Comparison of ENCODE assay signal across 14 cellular contexts in genomic region chr7:36045830-36046341, GRCh38.
DNase-seq lines count a peak whose midpoint lies in the region; ATAC-seq and TF ChIP-seq lines count a peak whose summit lies in the region.
"Had no signal": no experiment of that assay in that cellular context is flagged by ENCODE, and none has a peak within 500 bp of the region (broad histone marks: within the 10 kb centered on the region; RNA-seq: fewer than 3 reads in every experiment).

No MANE protein-coding gene starts in this region.

- CTCF ChIA-PET in A673 (lab: Charles Lee): no interaction called here

- no peak overlapping the region for H3K4me3 ChIP-seq in left ventricle myocardium inferior
- no peak overlapping the region for H3K4me3 ChIP-seq in spleen
- no peak overlapping the region for H3K4me3 ChIP-seq in A673 (ENCODE audit: low read depth, low read length, poor library complexity, severe bottlenecking)
- H3K4me3 ChIP-seq in effector memory CD4-positive, alpha-beta T cell (ENCODE audit: insufficient read depth, low read depth, low read length, poor library complexity, severe bottlenecking): no peak overlapping the region
- H3K4me3 ChIP-seq: BLaER1 treated with 17β-estradiol and CSF1 and Interleukin-3, amounts not matched to agents 10 nM and 100 nM had no signal

- DNase-seq in NCI-H69 (lab: John Stamatoyannopoulos, UW) (peak; percentile 84), left ventricle myocardium inferior (no peak), spleen (no peak), A673 (ENCODE audit: low spot score) (no peak), hepatic stellate cell (ENCODE audit: low spot score) (no peak)
- DNase-seq in effector memory CD4-positive, alpha-beta T cell: no peak
- DNase-seq: activated CD8-positive, alpha-beta memory T cell treated with anti-CD3 and anti-CD28 coated beads for 24 hours; DND-41; NCI-H1092 treated with DMSO at 0.1 percent for 48 hours; posterior cingulate gyrus; stimulated activated CD8-positive, alpha-beta memory T cell treated with anti-CD3 and anti-CD28 coated beads, Interleukin-4, amount 100 ng/mL, for 48 hours had no signal

- WGBS in spleen, 5 donors: 70 to 86% (median 71%) methylated on average over 3 of the region's 3 CpGs

- H3K36me3 ChIP-seq in left ventricle myocardium inferior (no peaks in the 10 kb centered on the region), spleen (no peaks in the 10 kb centered on the region), A673 (ENCODE audit: insufficient read depth, low read length, poor library complexity, severe bottlenecking) (no peaks in the 10 kb centered on the region)
- H3K36me3 ChIP-seq in effector memory CD4-positive, alpha-beta T cell (ENCODE audit: control insufficient read depth, insufficient read depth, low read length): no peaks in the 10 kb centered on the region
- H3K36me3 ChIP-seq: BLaER1 treated with 17β-estradiol and CSF1 and Interleukin-3, amounts not matched to agents 10 nM and 100 nM had no signal

- H3K27me3 ChIP-seq in left ventricle myocardium inferior (ENCODE audit: low read depth) (no peaks in the 10 kb centered on the region), spleen (replicated peaks in 1 of 7) (no peaks in the 10 kb centered on the region), A673 (replicated peaks; ENCODE audit: insufficient read depth, low read depth, low read length, poor library complexity) (no peaks in the 10 kb centered on the region)
- no peaks in the 10 kb centered on the region for H3K27me3 ChIP-seq in effector memory CD4-positive, alpha-beta T cell (replicated peaks; ENCODE audit: control insufficient read depth, insufficient read depth, low read length, poor library complexity, severe bottlenecking)
- H3K27me3 ChIP-seq: BLaER1 treated with 17β-estradiol and CSF1 and Interleukin-3, amounts not matched to agents 10 nM and 100 nM had no signal

- TF ChIP-seq CTCF in left ventricle myocardium inferior (IDR thresholded peaks at IDR 0.05; ENCODE audit: borderline replicate concordance) (no peak), spleen (IDR thresholded peaks at IDR 0.05 in 8 of 11, conservative IDR thresholded peaks at IDR 0.05 in 3 of 11) (no peak), A673 (conservative IDR thresholded peaks at IDR 0.05; ENCODE audit: low read depth, low read length) (no peak)

- POLR2A ChIA-PET in A673 (lab: Charles Lee; ENCODE audit: low non-redundant PET): no interaction called here

- no peak for TF ChIP-seq POLR2A in spleen (IDR thresholded peaks at IDR 0.05)

- no TSS peak for BruUV-seq in A673 (replicated peaks; lab: Mats Ljungman, UMichigan)

- H3K27ac ChIP-seq in left ventricle myocardium inferior (replicated peaks) (peak overlapping the region; percentile 68), spleen (peak overlapping the region in 7 of 8 donors; percentile 42 to 72 (median 61)), A673 (ENCODE audit: low read depth, low read length, poor library complexity, severe bottlenecking) (no peak overlapping the region)
- no peak overlapping the region for H3K27ac ChIP-seq in effector memory CD4-positive, alpha-beta T cell (ENCODE audit: insufficient read depth, low read length, poor library complexity, severe bottlenecking)
- H3K27ac ChIP-seq: BLaER1 treated with 17β-estradiol and CSF1 and Interleukin-3, amounts not matched to agents 10 nM and 100 nM had no signal

- H3K9me3 ChIP-seq in left ventricle myocardium inferior (replicated peaks): no peaks in the 10 kb centered on the region
- H3K9me3 ChIP-seq in spleen: no peaks in the 10 kb centered on the region
- no peaks in the 10 kb centered on the region for H3K9me3 ChIP-seq in A673 (ENCODE audit: low read depth, low read length, poor library complexity, severe bottlenecking)
- no peaks in the 10 kb centered on the region for H3K9me3 ChIP-seq in effector memory CD4-positive, alpha-beta T cell (ENCODE audit: control insufficient read depth, low read length)
- H3K9me3 ChIP-seq: BLaER1 treated with 17β-estradiol and CSF1 and Interleukin-3, amounts not matched to agents 10 nM and 100 nM had no signal

- intact Hi-C loops in left ventricle myocardium inferior (cut with micrococcal nuclease) (no loop called here), spleen (cut with DNase I; ENCODE audit: low total_unique reads) (no loop called here), A673 (cut with micrococcal nuclease; ENCODE audit: unreplicated experiment) (no loop called here)

- ATAC-seq in GM19463 (IDR thresholded peaks at IDR 0.05; ENCODE audit: unreplicated experiment) (peak; percentile 71), HG03469 (IDR thresholded peaks at IDR 0.05; ENCODE audit: unreplicated experiment) (no peak)

- peaks cover 67% of the 10 kb centered on the region for H3K4me1 ChIP-seq in left ventricle myocardium inferior
- peaks cover 0 to 44% (median 14%) of the 10 kb centered on the region in 6 donors for H3K4me1 ChIP-seq in spleen
- H3K4me1 ChIP-seq in A673 (ENCODE audit: insufficient read depth, low read length, poor library complexity, severe bottlenecking): peaks cover 17% of the 10 kb centered on the region
- no peaks in the 10 kb centered on the region for H3K4me1 ChIP-seq in effector memory CD4-positive, alpha-beta T cell (ENCODE audit: control insufficient read depth, insufficient read depth, low read length, poor library complexity, severe bottlenecking)

Comparison
In these comparisons a context has a peak if more than half of its experiments do, and no peak if none do; other contexts are left out.
1. H3K27ac ChIP-seq: peak in left ventricle myocardium inferior (single experiment) and spleen (7 of 8); none in A673 (single experiment) and effector memory CD4-positive, alpha-beta T cell (single experiment).